8 cellular contexts compared by ENCODE assay signal in genomic region chr11:118435233-118435892, GRCh38. TPM values are rescaled to one million over a fixed set of nuclear protein-coding genes. Genes with fewer than 3 reads are reported as not detected.
A peak's percentile ranks its signal among the peaks of the same experiment; 100 is the strongest.
DNase-seq lines count a peak whose midpoint lies in the region; ATAC-seq and TF ChIP-seq lines count a peak whose summit lies in the region.

No MANE protein-coding gene starts in this region.

- H3K9ac ChIP-seq in NT2/D1 (ENCODE audit: insufficient read length, low read depth): peak overlapping the region; percentile 93
- H3K9ac ChIP-seq in muscle layer of colon (ENCODE audit: low read length): no peak overlapping the region
- peak overlapping the region; percentile 8 to 47 for H3K9ac ChIP-seq in stomach smooth muscle (ENCODE audit: low read length in 2 of 2)

- intact Hi-C loops in CD4-positive, alpha-beta memory T cell (cut with micrococcal nuclease): loop anchor here (5.0 kb wide), 3 partner anchors 128 to 582 kb away; partner anchors contain the start of genes ARCN1, RPS25 and TRAPPC4

- peaks cover 0 to 44% of the 10 kb centered on the region in 2 donors for H3K36me3 Mint-ChIP-seq in CD4-positive, alpha-beta memory T cell

- peak overlapping the region; percentile 82 to 92 for H3K4me3 ChIP-seq in CD4-positive, alpha-beta memory T cell (ENCODE audit: low read length in 2 of 2)
- peak overlapping the region; percentile 74 for H3K4me3 ChIP-seq in NT2/D1 (ENCODE audit: insufficient read length, low read depth)
- H3K4me3 ChIP-seq in epithelial cell of esophagus (ENCODE audit: low read length): peak overlapping the region; percentile 67
- H3K4me3 ChIP-seq in muscle layer of colon (ENCODE audit: low read depth in 1 of 2, low read length in 2 of 2): peak overlapping the region; percentile 79 to 92
- peak overlapping the region; percentile 83 to 88 for H3K4me3 ChIP-seq in stomach smooth muscle (ENCODE audit: low read length in 2 of 2)

- ATAC-seq in GM21367 (IDR thresholded peaks at IDR 0.05; ENCODE audit: unreplicated experiment): peak; percentile 11

- H3K27me3 Mint-ChIP-seq in CD4-positive, alpha-beta memory T cell: peaks cover 1 to 7% of the 10 kb centered on the region in 2 donors

- peak in 1 of 5 donors; percentile 77 for DNase-seq in CD4-positive, alpha-beta memory T cell
- DNase-seq in HuH-7 (ENCODE audit: low spot score): peak; percentile 66
- peak; percentile 92 for DNase-seq in NT2/D1 (ENCODE audit: low read depth, low spot score)
- DNase-seq in activated CD8-positive, alpha-beta memory T cell treated with anti-CD3 and anti-CD28 coated beads, Interleukin-2, amount 50 U/mL, for 24 hours (ENCODE audit: extremely low read depth): peak; percentile 36
- peak; percentile 42 for DNase-seq in epithelial cell of esophagus (ENCODE audit: low read depth)

- CTCF ChIA-PET in CD4-positive, alpha-beta memory T cell (lab: Charles Lee; ENCODE audit: partially characterized antibody): interaction anchor here (0.6 to 1.8 kb wide), 8 partner anchors 10 to 237 kb away, joined by 3 to 5 read pairs (median 3); no protein-coding TSS in a partner anchor

- no peak for TF ChIP-seq CTCF in epithelial cell of esophagus (IDR thresholded peaks at IDR 0.05; ENCODE audit: insufficient read depth, low read depth, low read length, missing control alignments)

- peak overlapping the region; percentile 92 for H3K27ac ChIP-seq in CD4-positive, alpha-beta memory T cell (ENCODE audit: low read depth, low read length)
- H3K27ac ChIP-seq in muscle layer of colon (ENCODE audit: low read depth, low read length): peak overlapping the region; percentile 89
- H3K27ac ChIP-seq in stomach smooth muscle (ENCODE audit: low read length): peak overlapping the region; percentile 58

- H3K9me3 Mint-ChIP-seq in CD4-positive, alpha-beta memory T cell: peaks cover 0 to 3% (median 0%) of the 10 kb centered on the region in 8 donors

- H3K27me3 ChIP-seq in CD4-positive, alpha-beta memory T cell (ENCODE audit: insufficient read depth, low read length): no peaks in the 10 kb centered on the region
- H3K27me3 ChIP-seq in NT2/D1 (ENCODE audit: insufficient read depth, insufficient read length) (no peaks in the 10 kb centered on the region), muscle layer of colon (ENCODE audit: control insufficient read depth in 1 of 2, insufficient read depth in 2 of 2, low read length in 2 of 2) (no peaks in the 10 kb centered on the region), stomach smooth muscle (ENCODE audit: control insufficient read depth in 1 of 2, insufficient read depth in 2 of 2, low read length in 2 of 2) (no peaks in the 10 kb centered on the region)

- peaks cover 20 to 58% (median 26%) of the 10 kb centered on the region in 4 donors for H3K4me1 Mint-ChIP-seq in CD4-positive, alpha-beta memory T cell

- no peaks in the 10 kb centered on the region for H3K36me3 ChIP-seq in CD4-positive, alpha-beta memory T cell (ENCODE audit: insufficient read depth, low read length)
- H3K36me3 ChIP-seq in NT2/D1 (ENCODE audit: insufficient read depth, insufficient read length, low read length) (peaks cover 15% of the 10 kb centered on the region), muscle layer of colon (ENCODE audit: insufficient read depth, low read length) (no peaks in the 10 kb centered on the region), stomach smooth muscle (ENCODE audit: control insufficient read depth in 2 of 2, insufficient read depth in 2 of 2, low read length in 2 of 2) (no peaks in the 10 kb centered on the region)

- peak overlapping the region; percentile 93 to 99 (median 97) for H3K27ac Mint-ChIP-seq in CD4-positive, alpha-beta memory T cell

- POLR2A ChIA-PET in CD4-positive, alpha-beta memory T cell (lab: Charles Lee; ENCODE audit: partially characterized antibody): interaction anchor here (0.6 to 6.8 kb wide), 40 partner anchors 8 to 1257 kb away, joined by 3 to 163 read pairs (median 5); partner anchors contain the start of genes ARCN1, ATP5MG, CD3D and DDX6

- peaks cover 24% of the 10 kb centered on the region for H3K4me1 ChIP-seq in CD4-positive, alpha-beta memory T cell (ENCODE audit: insufficient read depth, low read length)
- H3K4me1 ChIP-seq in NT2/D1 (ENCODE audit: insufficient read depth, insufficient read length) (no peaks in the 10 kb centered on the region), muscle layer of colon (ENCODE audit: insufficient read depth, low read length) (peaks cover 34% of the 10 kb centered on the region), stomach smooth muscle (ENCODE audit: control insufficient read depth, insufficient read depth, low read length) (peaks cover 27% of the 10 kb centered on the region)

- H3K9me3 ChIP-seq in CD4-positive, alpha-beta memory T cell (ENCODE audit: control insufficient read depth in 1 of 2, low read length in 2 of 2): no peaks in the 10 kb centered on the region
- no peaks in the 10 kb centered on the region for H3K9me3 ChIP-seq in NT2/D1 (ENCODE audit: insufficient read depth, low read length)
- no peaks in the 10 kb centered on the region for H3K9me3 ChIP-seq in muscle layer of colon (ENCODE audit: low read length)
- H3K9me3 ChIP-seq in stomach smooth muscle (ENCODE audit: control insufficient read depth in 2 of 2, low read length in 2 of 2): no peaks in the 10 kb centered on the region

- H3K4me3 Mint-ChIP-seq in CD4-positive, alpha-beta memory T cell: peak overlapping the region; percentile 87 to 99 (median 94)

RNA-seq across cellular contexts. Expression of gene KMT2A, which starts 0.9 kb away (rescaled TPM):
- total RNA-seq in CD4-positive, alpha-beta memory T cell: 100 to 1,000 TPM; 185 to 202 TPM
- polyA plus RNA-seq in CD4-positive, alpha-beta memory T cell: 10 to 100 TPM in 1 of 2 donors, 1 to 10 TPM in 1; 4.6 to 51.9 TPM

RNA-seq across cellular contexts. Expression of gene ATP5MG, which starts 34.0 kb away (rescaled TPM):
- total RNA-seq in CD4-positive, alpha-beta memory T cell: 100 to 1,000 TPM; 158 to 161 TPM
- polyA plus RNA-seq in CD4-positive, alpha-beta memory T cell: 100 to 1,000 TPM; 595 to 704 TPM
